ENCODE assay signal across 27 cellular contexts in the genomic region with DNA sequence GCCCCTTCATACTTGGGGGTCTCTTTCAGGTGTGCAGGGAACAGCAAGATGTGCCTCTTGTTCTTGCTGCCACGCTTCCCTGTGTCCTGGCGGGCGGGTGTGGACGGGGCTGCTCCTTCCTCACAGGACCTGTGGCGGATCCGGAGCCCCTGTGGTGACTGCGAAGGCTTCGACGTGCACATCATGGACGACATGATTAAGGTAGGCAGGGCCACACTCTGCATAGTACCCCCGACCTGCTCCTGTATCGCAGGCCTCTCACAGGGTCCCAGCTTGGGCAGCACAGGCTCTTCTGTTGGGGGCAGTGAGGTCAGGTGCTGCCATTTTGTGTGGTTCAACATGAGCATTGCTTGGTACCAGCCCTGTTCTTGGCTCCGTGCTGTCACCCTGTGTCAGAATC.
"Had no signal": no experiment of that assay in that cellular context is flagged by ENCODE, and none has a peak within 500 bp of the region (broad histone marks: within the 10 kb centered on the region; RNA-seq: fewer than 3 reads in every experiment).

No MANE protein-coding gene starts in this region.

- H3K4me3 Mint-ChIP-seq: natural killer cell treated with Interleukin-12 subunit alpha and Interleukin-12 subunit beta and Interleukin-15 and Interleukin-18, amount 100 ng/mL, for 72 hours; nephron progenitor cell; neural progenitor cell; stimulated activated effector memory CD8-positive, alpha-beta T cell treated with anti-CD3 and anti-CD28 coated beads, Interleukin-12 subunit alpha, Interleukin-12 subunit beta, amount 100 ng/mL, for 72 hours; stimulated activated naive B cell treated with anti-CD40 and anti-IgM and Interleukin-4, amounts not matched to agents 10 μg/mL and 1 μg/mL and 100 μg/mL, for 72 hours; stimulated activated naive CD8-positive, alpha-beta T cell treated with anti-CD3 and anti-CD28 coated beads, Interleukin-15, Interleukin-2, amounts not matched to agents 100 ng/mL and 50 ng/mL, for 24 hours had no signal

- H3K27me3 Mint-ChIP-seq: natural killer cell treated with Interleukin-12 subunit alpha and Interleukin-12 subunit beta and Interleukin-15 and Interleukin-18, amount 100 ng/mL, for 72 hours; progenitor cell of endocrine pancreas; stimulated activated naive CD8-positive, alpha-beta T cell treated with anti-CD3 and anti-CD28 coated beads, Interleukin-15, Interleukin-2, amounts not matched to agents 100 ng/mL and 50 ng/mL, for 24 hours had no signal

- H3K27ac Mint-ChIP-seq: natural killer cell treated with Interleukin-12 subunit alpha and Interleukin-12 subunit beta and Interleukin-15 and Interleukin-18, amount 100 ng/mL, for 72 hours; nephron progenitor cell; neural progenitor cell; progenitor cell of endocrine pancreas; stimulated activated effector memory CD8-positive, alpha-beta T cell treated with anti-CD3 and anti-CD28 coated beads, Interleukin-12 subunit alpha, Interleukin-12 subunit beta, amount 100 ng/mL, for 72 hours; stimulated activated naive B cell treated with anti-CD40 and anti-IgM and Interleukin-4, amounts not matched to agents 10 μg/mL and 1 μg/mL and 100 μg/mL, for 72 hours; stimulated activated naive CD8-positive, alpha-beta T cell treated with anti-CD3 and anti-CD28 coated beads, Interleukin-15, Interleukin-2, amounts not matched to agents 100 ng/mL and 50 ng/mL, for 24 hours had no signal

- H3K4me3 ChIP-seq: neural progenitor cell, ovary, psoas muscle, right lobe of liver, sigmoid colon, stomach, thoracic aorta, thyroid gland, tibial nerve, upper lobe of left lung, vagina had no signal

- H3K4me1 ChIP-seq: neural progenitor cell, parathyroid adenoma, right lobe of liver, sigmoid colon, vagina had no signal

- H3K9me3 ChIP-seq: ovary, psoas muscle, right lobe of liver, sigmoid colon, stomach, thoracic aorta, thyroid gland, tibial nerve, upper lobe of left lung, vagina had no signal

- DNase-seq: nephron progenitor cell; occipital lobe; right cardiac atrium; sigmoid colon; small intestine; stimulated activated CD4-positive, alpha-beta T cell treated with anti-CD3 and anti-CD28 coated beads, Interleukin-15, amount 100 ng/mL, for 24 hours; stimulated activated CD4-positive, alpha-beta T cell treated with anti-CD3 and anti-CD28 coated beads, Interleukin-2, amount 100 ng/mL, for 24 hours; stimulated activated CD4-positive, alpha-beta T cell treated with anti-CD3 and anti-CD28 coated beads, Interleukin-2, amount 100 ng/mL, for 48 hours; stimulated activated CD4-positive, alpha-beta T cell treated with anti-CD3 and anti-CD28 coated beads, Interleukin-4, amount 100 ng/mL, for 24 hours; stimulated activated naive B cell treated with anti-CD40 and anti-IgM and Interleukin-4, amounts not matched to agents 10 μg/mL and 1 μg/mL and 100 μg/mL, for 72 hours; stimulated activated naive CD4-positive, alpha-beta T cell treated with Interleukin-2 at 50 U/mL for 16 hours; stomach; thyroid gland; trophoblast cell; upper lobe of left lung had no signal

- H3K36me3 ChIP-seq: neural progenitor cell had no signal

- ATAC-seq: natural killer cell treated with Interleukin-12 subunit alpha and Interleukin-12 subunit beta and Interleukin-15 and Interleukin-18, amount 100 ng/mL, for 72 hours; psoas muscle; right cardiac atrium; right lobe of liver; stimulated activated effector memory CD8-positive, alpha-beta T cell treated with anti-CD3 and anti-CD28 coated beads, Interleukin-12 subunit alpha, Interleukin-12 subunit beta, amount 100 ng/mL, for 72 hours; stimulated activated naive B cell treated with anti-CD40 and anti-IgM and Interleukin-4, amounts not matched to agents 10 μg/mL and 1 μg/mL and 100 μg/mL, for 72 hours had no signal

- H3K4me1 Mint-ChIP-seq: neural progenitor cell had no signal

- H3K27me3 ChIP-seq: neural progenitor cell, ovary, right lobe of liver, sigmoid colon, stomach, thyroid gland, tibial nerve, upper lobe of left lung, vagina had no signal

- H3K27ac ChIP-seq: neural progenitor cell, ovary, parathyroid adenoma, psoas muscle, right lobe of liver, sigmoid colon, thoracic aorta, thyroid gland, tibial nerve, upper lobe of left lung, vagina had no signal

- H3K9me3 Mint-ChIP-seq: natural killer cell treated with Interleukin-12 subunit alpha and Interleukin-12 subunit beta and Interleukin-15 and Interleukin-18, amount 100 ng/mL, for 72 hours; nephron progenitor cell; neural progenitor cell; stimulated activated effector memory CD8-positive, alpha-beta T cell treated with anti-CD3 and anti-CD28 coated beads, Interleukin-12 subunit alpha, Interleukin-12 subunit beta, amount 100 ng/mL, for 72 hours; stimulated activated naive B cell treated with anti-CD40 and anti-IgM and Interleukin-4, amounts not matched to agents 10 μg/mL and 1 μg/mL and 100 μg/mL, for 72 hours; stimulated activated naive CD8-positive, alpha-beta T cell treated with anti-CD3 and anti-CD28 coated beads, Interleukin-15, Interleukin-2, amounts not matched to agents 100 ng/mL and 50 ng/mL, for 24 hours had no signal
